ENCODE assay signal across 22 cellular contexts in the genomic region with DNA sequence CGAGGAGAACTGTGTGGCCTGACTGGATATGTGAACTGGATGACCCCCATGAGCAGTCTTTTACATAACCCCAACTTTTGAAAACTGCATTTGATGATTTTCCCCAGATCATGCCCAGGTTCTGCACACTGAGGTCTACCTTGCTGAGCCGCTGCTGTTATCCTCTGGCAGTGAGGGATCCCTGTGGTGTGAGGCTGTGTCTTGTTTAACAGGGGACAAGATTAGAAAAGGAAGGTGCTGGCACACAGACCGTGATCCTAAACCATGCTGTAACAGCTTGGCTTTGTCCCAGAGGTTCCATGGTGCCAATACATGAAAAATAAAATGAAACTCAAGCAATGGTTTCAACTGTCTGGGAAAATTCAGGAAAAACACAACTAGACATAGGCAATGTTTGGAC.
"Had no signal": no experiment of that assay in that cellular context is flagged by ENCODE, and none has a peak within 500 bp of the region (broad histone marks: within the 10 kb centered on the region; RNA-seq: fewer than 3 reads in every experiment).

No MANE protein-coding gene starts in this region.

- H3K4me1 ChIP-seq: ascending aorta, body of pancreas, Peyer's patch had no signal

- DNase-seq: activated CD4-positive, alpha-beta T cell treated with anti-CD3 and anti-CD28 coated beads for 4 hours; activated CD8-positive, alpha-beta memory T cell treated with anti-CD3 and anti-CD28 coated beads, Interleukin-2, amount 50 U/mL, for 4 hours; activated CD8-positive, alpha-beta T cell treated with anti-CD3 and anti-CD28 coated beads for 36 hours; activated naive CD8-positive, alpha-beta T cell treated with anti-CD3 and anti-CD28 coated beads, Interleukin-2, amount 50 U/mL, for 24 hours; activated T-cell treated with anti-CD3 and anti-CD28 coated beads, Interleukin-2, amount 50 U/mL, for 1 hour; amniotic stem cell; body of pancreas; Kasumi-1; KBM-7; NCI-H1048; NCI-H146; NCI-H1930; NCI-H2171; NCI-H2227 treated with DMSO at 0.1 percent for 48 hours; NCI-H526; NCI-H82; Peyer's patch; SHP77 treated with DMSO at 0.1 percent for 48 hours had no signal

- H3K4me3 ChIP-seq: ascending aorta, body of pancreas, Peyer's patch had no signal

- H3K36me3 ChIP-seq: ascending aorta, Peyer's patch had no signal

- H3K27ac ChIP-seq: ascending aorta, body of pancreas, Peyer's patch, RWPE1 had no signal

- H3K27me3 ChIP-seq: ascending aorta, body of pancreas, Peyer's patch had no signal

- ATAC-seq: activated CD4-positive, CD25-positive, alpha-beta regulatory T cell treated with anti-CD3 and anti-CD28 coated beads, Interleukin-2, amount 50 U/mL, for 24 hours; activated CD8-positive, alpha-beta T cell treated with anti-CD3 and anti-CD28 coated beads for 36 hours; activated naive CD4-positive, alpha-beta T cell treated with anti-CD3 and anti-CD28 coated beads, Interleukin-2, amount 50 U/mL, for 72 hours; activated naive CD8-positive, alpha-beta T cell treated with anti-CD3 and anti-CD28 coated beads, Interleukin-2, amount 50 U/mL, for 24 hours; body of pancreas had no signal

- H3K9me3 ChIP-seq: ascending aorta, body of pancreas, Peyer's patch had no signal
